In genomic region chr20:889110-889509, GRCh38 we compare ENCODE assay signal across 18 cellular contexts. TPM values are rescaled to one million over a fixed set of nuclear protein-coding genes. Genes with fewer than 3 reads are reported as not detected.
DNase-seq lines count a peak whose midpoint lies in the region; ATAC-seq, FAIRE-seq and TF ChIP-seq lines count a peak whose summit lies in the region.
"Had no signal": no experiment of that assay in that cellular context is flagged by ENCODE, and none has a peak within 500 bp of the region (broad histone marks: within the 10 kb centered on the region; RNA-seq: fewer than 3 reads in every experiment).

No MANE protein-coding gene starts in this region.

- H3K4me1 ChIP-seq in HepG2 (ENCODE audit: insufficient read depth, low read length) (no peaks in the 10 kb centered on the region), right lobe of liver (no peaks in the 10 kb centered on the region)
- H3K4me1 ChIP-seq: Caco-2 had no signal

- no peaks in the 10 kb centered on the region for H3K9me3 ChIP-seq in HepG2 (ENCODE audit: low read length)
- H3K9me3 ChIP-seq in right lobe of liver: no peaks in the 10 kb centered on the region
- H3K9me3 ChIP-seq: Caco-2 had no signal

- no peaks in the 10 kb centered on the region for H3K79me2 ChIP-seq in HepG2 (ENCODE audit: insufficient read depth, low read length)

- no peak for TF ChIP-seq EP300 in HepG2 (IDR thresholded peaks at IDR 0.05; ENCODE audit: low read depth in 2 of 2, low read length in 2 of 2)
- no peak for TF ChIP-seq EP300 in HepG2 (CRISPR knock-in tag; IDR thresholded peaks at IDR 0.05; ENCODE audit: borderline replicate concordance)

- no peak overlapping the region for H3K9ac ChIP-seq in HepG2 (ENCODE audit: insufficient read depth, low read depth, low read length)

- CTCF ChIA-PET in HepG2 (lab: Yijun Ruan, JAX; ENCODE audit: low intra/inter-chr PET ratio, low total read pairs): no interaction called here

- no peaks in the 10 kb centered on the region for H4K20me1 ChIP-seq in HepG2 (ENCODE audit: insufficient read depth, low read length)

- in situ Hi-C loops in HepG2 (cut with HindIII; ENCODE audit: extremely low pct_ligation_motif_present, low pct_unique_long_range_greater_than_20kb): no loop called here

- FAIRE-seq in HepG2 (lab: Jason Lieb, UNC): no peak
- FAIRE-seq in bronchial epithelial cell (lab: Jason Lieb, UNC): no peak
- FAIRE-seq: GM12878, GM18507, H54 had no signal

- no peak for TF ChIP-seq POLR2A in HepG2 (IDR thresholded peaks at IDR 0.05; ENCODE audit: insufficient read depth in 1 of 2, low read depth in 2 of 2, low read length in 2 of 2)
- TF ChIP-seq POLR2A in right lobe of liver (IDR thresholded peaks at IDR 0.05): no peak

- no peak for TF ChIP-seq RAD21 in HepG2 (CRISPR knock-in tag; IDR thresholded peaks at IDR 0.05)

- H3K27me3 ChIP-seq in HepG2 (ENCODE audit: control insufficient read depth in 1 of 2, insufficient read depth in 2 of 2, low read length in 2 of 2) (peaks cover 6 to 27% of the 10 kb centered on the region in 2 experiments; a peak in 3 of 5 replicates), right lobe of liver (peaks cover 0 to 9% of the 10 kb centered on the region in 2 donors), bronchial epithelial cell (ENCODE audit: control insufficient read depth, insufficient read depth, low read length) (no peaks in the 10 kb centered on the region)

- no TSS peak for BruUV-seq in HepG2 (replicated peaks; lab: Mats Ljungman, UMichigan)

- intact Hi-C loops in HepG2 (cut with micrococcal nuclease; ENCODE audit: unreplicated experiment) (loop anchor here (10.0 kb wide), 1 partner anchor 406 kb away; no protein-coding TSS in a partner anchor), right lobe of liver (cut with DNase I) (no loop called here)

- no peak overlapping the region for H3K27ac ChIP-seq in HepG2 (ENCODE audit: extremely low read length, insufficient read depth, low read length)
- no peak overlapping the region for H3K27ac ChIP-seq in right lobe of liver
- H3K27ac ChIP-seq: 22Rv1 had no signal

- no peak overlapping the region for H3K4me2 ChIP-seq in HepG2 (ENCODE audit: low read depth, low read length)

- no peak overlapping the region for H2AFZ ChIP-seq in HepG2 (ENCODE audit: low read length)

- TF ChIP-seq CTCF in HepG2 (CRISPR knock-in tag; IDR thresholded peaks at IDR 0.05) (no peak), right lobe of liver (IDR thresholded peaks at IDR 0.05) (no peak), bronchial epithelial cell (IDR thresholded peaks at IDR 0.05; ENCODE audit: insufficient read depth, low read length, severe bottlenecking) (no peak)

- POLR2A ChIA-PET in HepG2 (lab: Yijun Ruan, JAX): no interaction called here

- DNase-seq in DMS53 (lab: John Stamatoyannopoulos, UW) (peak; percentile 15), DMS53 treated with DMSO at 0.1 percent for 48 hours (lab: John Stamatoyannopoulos, UW; ENCODE audit: unreplicated experiment) (no peak), HepG2 (ENCODE audit: low spot score) (no peak), right lobe of liver (no peak), bronchial epithelial cell (ENCODE audit: low read depth) (peak; percentile 5), hypothalamus (lab: John Stamatoyannopoulos, UW) (no peak)

- ATAC-seq in HepG2: no peak
- ATAC-seq in right lobe of liver: no peak
- ATAC-seq in HG02571 (IDR thresholded peaks at IDR 0.05; ENCODE audit: unreplicated experiment): no peak
- ATAC-seq: GM12878, HCT116 had no signal

- WGBS in HepG2 (ENCODE audit: low lambda C conversion rate): under 1% methylated on average over 5 of the region's 5 CpGs
- 56% methylated on average over 5 of the region's 5 CpGs for WGBS in right lobe of liver (ENCODE audit: insufficient coverage, low coverage, low lambda C conversion rate, missing lambda C conversion rate)

- no peak overlapping the region for H3K4me3 ChIP-seq in HepG2 (replicated peaks in 1 of 3; ENCODE audit: insufficient read depth in 1 of 3, low read depth in 2 of 3, low read length in 3 of 3)
- no peak overlapping the region for H3K4me3 ChIP-seq in right lobe of liver
- no peak overlapping the region for H3K4me3 ChIP-seq in bronchial epithelial cell (ENCODE audit: low read depth, low read length)
- H3K4me3 ChIP-seq: GM12878 had no signal

- H3K36me3 ChIP-seq in HepG2 (replicated peaks in 1 of 2; ENCODE audit: control insufficient read depth in 1 of 2, insufficient read depth in 2 of 2, low read length in 2 of 2) (no peaks in the 10 kb centered on the region), right lobe of liver (no peaks in the 10 kb centered on the region), bronchial epithelial cell (ENCODE audit: control insufficient read depth, insufficient read depth, low read length) (no peaks in the 10 kb centered on the region)

TF ChIP-seq in HepG2, 621 proteins besides CTCF, POLR2A, EP300 and RAD21 (continues in another document):
- no peak for TF ChIP-seq ZNF20 (CRISPR knock-in tag; IDR thresholded peaks at IDR 0.05)
- no peak for TF ChIP-seq ZNF607 (CRISPR knock-in tag; IDR thresholded peaks at IDR 0.05; ENCODE audit: borderline replicate concordance)
- no peak for TF ChIP-seq RNF2 (conservative IDR thresholded peaks at IDR 0.05; ENCODE audit: low read depth)
- no peak for TF ChIP-seq KDM3A (CRISPR knock-in tag; IDR thresholded peaks at IDR 0.05; ENCODE audit: low read depth)
- TF ChIP-seq ATF7 (IDR thresholded peaks at IDR 0.05): peak; percentile 61; the same call in 1 of the 2 replicates
- TF ChIP-seq ATF7 (CRISPR knock-in tag; IDR thresholded peaks at IDR 0.05): no peak

RNA-seq across cellular contexts. Expression of gene ANGPT4, which starts 27.0 kb away (rescaled TPM):
- total RNA-seq in HepG2 (2016; rRNA removed; fragmentation: Illumina TruSeq; extraction: Trizol): not detected in 2 replicates
- not detected in 2 replicates for total RNA-seq in HepG2 (2016; cell fraction: cytosol; rRNA removed; fragmentation: Illumina TruSeq; extraction: Trizol; ENCODE audit: low read depth)
- total RNA-seq in HepG2 (2016; cell fraction: insoluble cytoplasmic fraction; rRNA removed; fragmentation: Illumina TruSeq; extraction: Trizol): not detected in 2 replicates
- total RNA-seq in HepG2 (2016; cell fraction: membrane; rRNA removed; fragmentation: Illumina TruSeq; extraction: Trizol): not detected in 2 replicates
- total RNA-seq in HepG2 (2016; cell fraction: nucleus; rRNA removed; fragmentation: Illumina TruSeq; extraction: Trizol): not detected in 2 replicates
- not detected in 2 replicates for polyA plus RNA-seq in HepG2 (2011; rRNA removed)
- polyA plus RNA-seq in HepG2 (2011; cell fraction: cytosol; rRNA removed): not detected in 2 replicates
- not detected in 2 replicates for polyA plus RNA-seq in HepG2 (2011; cell fraction: nucleus; rRNA removed)
- polyA plus RNA-seq in HepG2 (2012): not detected in 2 replicates
- not detected in 2 replicates for polyA plus RNA-seq in HepG2 (2016; cell fraction: cytosol; fragmentation: Illumina TruSeq; extraction: Trizol; ENCODE audit: low read depth)
- polyA plus RNA-seq in HepG2 (2016; cell fraction: insoluble cytoplasmic fraction; fragmentation: Illumina TruSeq; extraction: Trizol; ENCODE audit: low read depth): not detected in 2 replicates
- not detected in 2 replicates for polyA plus RNA-seq in HepG2 (2016; cell fraction: membrane; fragmentation: Illumina TruSeq; extraction: Trizol; ENCODE audit: low read depth)
- polyA plus RNA-seq in HepG2 (2016; cell fraction: nucleus; fragmentation: Illumina TruSeq; extraction: Trizol; ENCODE audit: insufficient read depth, low read depth): not detected in 2 replicates
- polyA minus RNA-seq in HepG2 (2011; rRNA and poly(A)+ RNA removed; ENCODE audit: low replicate concordance): not detected in 2 replicates
- not detected in 2 replicates for polyA minus RNA-seq in HepG2 (2011; cell fraction: cytosol; rRNA and poly(A)+ RNA removed)
- not detected in 2 replicates for polyA minus RNA-seq in HepG2 (2011; cell fraction: nucleus; rRNA and poly(A)+ RNA removed)
- under 1 TPM in 2 of 6 experiments, not detected in 4; 0.04 to 0.12 TPM for total RNA-seq in right lobe of liver
- total RNA-seq in bronchial epithelial cell: not detected in 2 replicates
- total RNA-seq: A673; Caco-2; CD8-positive, alpha-beta memory T cell; G401; GM12878 had no signal
- polyA plus RNA-seq: BJ; CD8-positive, alpha-beta memory T cell; IgD-negative memory B cell had no signal

RNA-seq across cellular contexts. Expression of gene FAM110A, which starts 55.6 kb away (rescaled TPM):
- 1.7 and 1.9 TPM in 2 replicates for total RNA-seq in HepG2 (2016; rRNA removed; fragmentation: Illumina TruSeq; extraction: Trizol)
- total RNA-seq in HepG2 (2016; cell fraction: cytosol; rRNA removed; fragmentation: Illumina TruSeq; extraction: Trizol; ENCODE audit: low read depth): 0.81 and 1.3 TPM in 2 replicates
- 1.8 and 2.0 TPM in 2 replicates for total RNA-seq in HepG2 (2016; cell fraction: insoluble cytoplasmic fraction; rRNA removed; fragmentation: Illumina TruSeq; extraction: Trizol)
- 1.8 and 2.3 TPM in 2 replicates for total RNA-seq in HepG2 (2016; cell fraction: membrane; rRNA removed; fragmentation: Illumina TruSeq; extraction: Trizol)
- total RNA-seq in HepG2 (2016; cell fraction: nucleus; rRNA removed; fragmentation: Illumina TruSeq; extraction: Trizol): 1.4 and 1.5 TPM in 2 replicates
- 1.9 and 2.0 TPM in 2 replicates for polyA plus RNA-seq in HepG2 (2011; rRNA removed)
- 1.5 and 2.7 TPM in 2 replicates for polyA plus RNA-seq in HepG2 (2011; cell fraction: cytosol; rRNA removed)
- 6.1 and 6.2 TPM in 2 replicates for polyA plus RNA-seq in HepG2 (2011; cell fraction: nucleus; rRNA removed)
- 0.95 and 1.2 TPM in 2 replicates for polyA plus RNA-seq in HepG2 (2012)
- 0.83 and 1.3 TPM in 2 replicates for polyA plus RNA-seq in HepG2 (2016; cell fraction: cytosol; fragmentation: Illumina TruSeq; extraction: Trizol; ENCODE audit: low read depth)
- polyA plus RNA-seq in HepG2 (2016; cell fraction: insoluble cytoplasmic fraction; fragmentation: Illumina TruSeq; extraction: Trizol; ENCODE audit: low read depth): 2.6 and 3.0 TPM in 2 replicates
- polyA plus RNA-seq in HepG2 (2016; cell fraction: membrane; fragmentation: Illumina TruSeq; extraction: Trizol; ENCODE audit: low read depth): 1.3 and 1.8 TPM in 2 replicates
- 3.1 and 3.2 TPM in 2 replicates for polyA plus RNA-seq in HepG2 (2016; cell fraction: nucleus; fragmentation: Illumina TruSeq; extraction: Trizol; ENCODE audit: insufficient read depth, low read depth)
- polyA minus RNA-seq in HepG2 (2011; rRNA and poly(A)+ RNA removed; ENCODE audit: low replicate concordance): 2.7 and 3.5 TPM in 2 replicates
- 0.40 and 1.2 TPM in 2 replicates for polyA minus RNA-seq in HepG2 (2011; cell fraction: cytosol; rRNA and poly(A)+ RNA removed)
- 0.50 and 0.52 TPM in 2 replicates for polyA minus RNA-seq in HepG2 (2011; cell fraction: nucleus; rRNA and poly(A)+ RNA removed)
- total RNA-seq in right lobe of liver: 1 to 10 TPM; 1.4 to 4.1 (median 2.7) TPM
- 7.1 and 8.3 TPM in 2 replicates for total RNA-seq in bronchial epithelial cell

Comparison
In these comparisons a context has a peak if more than half of its experiments do, and no peak if none do; other contexts are left out.
1. DNase-seq: peak in DMS53 (single experiment) and bronchial epithelial cell (single experiment); none in DMS53 treated with DMSO at 0.1 percent for 48 hours (single experiment), HepG2 (single experiment), right lobe of liver (0 of 3) and hypothalamus (0 of 51).